ENCODE assay signal across 8 cellular contexts in genomic region chr3:39383913-39384664, GRCh38. TPM values are rescaled to one million over a fixed set of nuclear protein-coding genes. Genes with fewer than 3 reads are reported as not detected.
DNase-seq lines count a peak whose midpoint lies in the region; ATAC-seq and TF ChIP-seq lines count a peak whose summit lies in the region.

No MANE protein-coding gene starts in this region.

- DNase-seq in activated B cell treated with CpG ODN at 0.5 μM for 24 hours (peak; percentile 95), coronary artery (ENCODE audit: low spot score) (peak; percentile 97), right lobe of liver (peak; percentile 98 to 99 (median 98)), C1 segment of cervical spinal cord (lab: John Stamatoyannopoulos, UW) (no peak)
- DNase-seq in stimulated activated CD4-positive, alpha-beta T cell treated with anti-CD3 and anti-CD28 coated beads, TNF-alpha, amount 100 ng/mL, for 1 hour (ENCODE audit: low read depth in 3 of 3, low spot score in 1 of 3): peak; percentile 76 to 90 (median 82)

- H3K27me3 Mint-ChIP-seq in activated B cell treated with CpG ODN at 0.5 μM for 24 hours: no peaks in the 10 kb centered on the region

- H3K4me1 Mint-ChIP-seq in activated B cell treated with CpG ODN at 0.5 μM for 24 hours: peaks cover 57% of the 10 kb centered on the region

- peak overlapping the region; percentile 93 for H3K27ac ChIP-seq in 22Rv1
- H3K27ac ChIP-seq in coronary artery: peak overlapping the region; percentile 93 to 94
- H3K27ac ChIP-seq in right lobe of liver: peak overlapping the region; percentile 80 to 93 (median 87)

- ATAC-seq in GM19023 (IDR thresholded peaks at IDR 0.05; ENCODE audit: unreplicated experiment) (peak; percentile 81), HG03280 (IDR thresholded peaks at IDR 0.05; ENCODE audit: unreplicated experiment) (peak; percentile 82), activated B cell treated with CpG ODN at 0.5 μM for 24 hours (ENCODE audit: low read depth) (peak; percentile 80), right lobe of liver (peak; percentile 88 to 95 (median 91))

- POLR2A ChIA-PET in activated B cell treated with CpG ODN at 0.5 μM for 24 hours (lab: Charles Lee): interaction anchor here (0.6 to 8.0 kb wide), 9 partner anchors 11 to 257 kb away, joined by 3 to 101 read pairs (median 3); partner anchors contain the start of gene RPSA

- TF ChIP-seq POLR2A in right lobe of liver (IDR thresholded peaks at IDR 0.05): peak; percentile 90

- peaks cover 0 to 47% (median 6%) of the 10 kb centered on the region in 4 donors for H3K4me1 ChIP-seq in right lobe of liver

- no peaks in the 10 kb centered on the region for H3K9me3 ChIP-seq in right lobe of liver

- CTCF ChIA-PET in activated B cell treated with CpG ODN at 0.5 μM for 24 hours (lab: Charles Lee): interaction anchor here (0.6 to 4.2 kb wide), 2 partner anchors 23 to 88 kb away, joined by 3 to 16 read pairs; partner anchors contain the start of gene RPSA

- H3K4me3 ChIP-seq in coronary artery (peak overlapping the region; percentile 88), right lobe of liver (peak overlapping the region; percentile 67 to 85 (median 85))

- H3K27me3 ChIP-seq in right lobe of liver: no peaks in the 10 kb centered on the region

- WGBS in right lobe of liver (ENCODE audit: insufficient coverage, low coverage, low lambda C conversion rate, missing lambda C conversion rate): under 1% methylated on average over 36 of the region's 63 CpGs

- peak overlapping the region; percentile 100 for H3K27ac Mint-ChIP-seq in activated B cell treated with CpG ODN at 0.5 μM for 24 hours

- intact Hi-C loops in activated B cell treated with CpG ODN at 0.5 μM for 24 hours (cut with micrococcal nuclease): loop anchor here (1.0 to 10.0 kb wide), 10 partner anchors 22 to 1219 kb away; partner anchors contain the start of genes EIF1B, OXSR1, RPL14 and RPSA
- intact Hi-C loops in right lobe of liver (cut with DNase I): no loop called here

- H3K9me3 Mint-ChIP-seq in activated B cell treated with CpG ODN at 0.5 μM for 24 hours: no peaks in the 10 kb centered on the region

- peak overlapping the region; percentile 99 for H3K4me3 Mint-ChIP-seq in activated B cell treated with CpG ODN at 0.5 μM for 24 hours

- TF ChIP-seq CTCF in 22Rv1 (IDR thresholded peaks at IDR 0.05) (no peak), activated B cell treated with CpG ODN at 0.5 μM for 24 hours (IDR thresholded peaks at IDR 0.05) (no peak), coronary artery (IDR thresholded peaks at IDR 0.05) (no peak), right lobe of liver (IDR thresholded peaks at IDR 0.05) (peak in 2 of 4 donors; percentile 26 to 35)

- no peaks in the 10 kb centered on the region for H3K36me3 ChIP-seq in right lobe of liver

- peaks cover 19% of the 10 kb centered on the region for H3K36me3 Mint-ChIP-seq in activated B cell treated with CpG ODN at 0.5 μM for 24 hours (ENCODE audit: low read depth)

RNA-seq across cellular contexts. Expression of gene SLC25A38, which starts 0.9 kb away (rescaled TPM):
- 51.6 and 52.9 TPM in 2 replicates for total RNA-seq in activated B cell treated with CpG ODN at 0.5 μM for 24 hours
- total RNA-seq in right lobe of liver: 10 to 100 TPM; 20.9 to 36.7 (median 23.6) TPM

RNA-seq across cellular contexts. Expression of gene RPSA, which starts 22.4 kb away (rescaled TPM):
- total RNA-seq in activated B cell treated with CpG ODN at 0.5 μM for 24 hours: 2,697 and 2,952 TPM in 2 replicates
- total RNA-seq in right lobe of liver: 100 to 1,000 TPM; 209 to 448 (median 268) TPM

RNA-seq across cellular contexts. Expression of gene CCR8, which starts 54.6 kb away (rescaled TPM):
- total RNA-seq in activated B cell treated with CpG ODN at 0.5 μM for 24 hours: not detected in 2 replicates
- total RNA-seq in right lobe of liver: not detected

Comparison
In these comparisons a context has a peak if more than half of its experiments do, and no peak if none do; other contexts are left out.
1. DNase-seq: peak in activated B cell treated with CpG ODN at 0.5 μM for 24 hours (single experiment), coronary artery (single experiment), right lobe of liver (3 of 3) and stimulated activated CD4-positive, alpha-beta T cell treated with anti-CD3 and anti-CD28 coated beads, TNF-alpha, amount 100 ng/mL, for 1 hour (3 of 3); none in C1 segment of cervical spinal cord (0 of 14).
2. Peak in every context shown above with its lines, with median percentiles within 50 percentile points of each other: H3K27ac ChIP-seq and ATAC-seq.